1 cellular context compared by ENCODE assay signal in the genomic region with DNA sequence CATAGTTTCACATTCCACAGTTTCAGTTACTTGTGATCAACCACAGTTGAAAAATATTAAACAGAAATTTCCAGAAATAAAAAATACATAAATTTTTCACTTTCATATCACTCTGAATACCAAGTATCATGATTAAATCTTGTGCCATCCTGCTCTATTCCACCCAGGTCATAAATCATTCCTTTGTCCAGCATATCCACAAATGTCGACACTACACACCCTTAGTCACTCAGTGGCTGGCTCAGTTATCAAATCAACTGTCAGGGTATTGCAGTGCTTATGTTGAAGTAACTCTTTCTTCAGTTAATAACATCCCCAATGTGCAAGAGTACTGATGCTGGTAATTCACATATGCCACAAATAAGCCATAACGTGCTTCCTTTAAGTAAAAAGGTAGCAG.
TF ChIP-seq lines count a peak whose summit lies in the region.

No MANE protein-coding gene starts in this region.

TF ChIP-seq in GM12891, 5 proteins besides CTCF, POLR2A, EP300 and RAD21:
- no peak for TF ChIP-seq PAX5 (IDR thresholded peaks at IDR 0.05; ENCODE audit: insufficient read depth, low read length, severe bottlenecking)
- no peak for TF ChIP-seq POLR2AphosphoS5 (IDR thresholded peaks at IDR 0.05; ENCODE audit: low read depth, low read length)
- TF ChIP-seq SPI1 (IDR thresholded peaks at IDR 0.05; ENCODE audit: low read depth, low read length) = no peak
- no peak for TF ChIP-seq POU2F2 (IDR thresholded peaks at IDR 0.05; ENCODE audit: low read depth, low read length)
- no peak for TF ChIP-seq TAF1 (IDR thresholded peaks at IDR 0.05; ENCODE audit: low read depth, low read length)
TF ChIP-seq in GM12891: peak in this region for 0.
